Comparison of ENCODE assay signal across 14 cellular contexts in the genomic region with DNA sequence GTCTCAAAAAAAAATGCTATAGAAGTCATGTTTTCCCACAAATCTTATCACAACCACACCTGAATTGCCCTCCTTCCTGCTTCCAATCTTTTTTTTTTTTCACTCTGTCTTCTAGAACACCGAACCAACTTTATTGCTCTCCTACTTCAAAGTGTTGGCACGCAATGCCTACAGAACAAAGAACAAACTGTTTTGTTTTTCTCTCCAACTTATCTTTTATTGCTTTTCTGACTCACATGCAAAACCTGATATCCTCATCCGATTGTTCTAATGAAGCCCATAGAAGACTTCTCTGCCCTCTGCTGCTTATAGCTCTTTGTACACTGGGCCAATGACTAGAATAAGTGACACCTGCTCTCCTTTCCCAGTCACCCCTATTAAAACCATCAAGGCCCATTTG.
"Had no signal": no experiment of that assay in that cellular context is flagged by ENCODE, and none has a peak within 500 bp of the region (broad histone marks: within the 10 kb centered on the region; RNA-seq: fewer than 3 reads in every experiment).

No MANE protein-coding gene starts in this region.

- H3K9me3 ChIP-seq: esophagus muscularis mucosa, right lobe of liver, spleen, upper lobe of right lung had no signal

- H3K27ac ChIP-seq: esophagus muscularis mucosa, right lobe of liver, spleen, upper lobe of right lung had no signal

- H3K4me1 Mint-ChIP-seq: activated T-helper 17 cell treated with anti-CD3 and anti-CD28 coated beads, Interleukin-2, amount 50 U/mL, for 72 hours; stimulated activated naive CD8-positive, alpha-beta T cell treated with anti-CD3 and anti-CD28 coated beads, Interleukin-15, amount 100 ng/mL, for 72 hours; T-cell had no signal

- H3K4me1 ChIP-seq: esophagus muscularis mucosa, right lobe of liver, spleen, upper lobe of right lung had no signal

- H3K27ac Mint-ChIP-seq: activated T-helper 17 cell treated with anti-CD3 and anti-CD28 coated beads, Interleukin-2, amount 50 U/mL, for 72 hours; progenitor cell of endocrine pancreas; stimulated activated naive CD8-positive, alpha-beta T cell treated with anti-CD3 and anti-CD28 coated beads, Interleukin-15, amount 100 ng/mL, for 72 hours; T-cell had no signal

- H3K27me3 ChIP-seq: esophagus muscularis mucosa, right lobe of liver, spleen, upper lobe of right lung had no signal

- DNase-seq: activated naive CD4-positive, alpha-beta T cell treated with Interleukin-2 at 50 U/mL for 16 hours; activated T-cell treated with anti-CD3 and anti-CD28 coated beads for 4 hours; hippocampal formation; left ventricle myocardium superior; right lobe of liver; spleen; stimulated activated CD4-positive, alpha-beta T cell treated with anti-CD3 and anti-CD28 coated beads, Interleukin-1b, Interleukin-23, amount 100 ng/mL, for 48 hours; stimulated activated naive CD8-positive, alpha-beta T cell treated with anti-CD3 and anti-CD28 coated beads, Interleukin-15, amount 100 ng/mL, for 72 hours; T-cell; T-helper 9 cell; upper lobe of right lung had no signal

- H3K36me3 ChIP-seq: esophagus muscularis mucosa, right lobe of liver, spleen, upper lobe of right lung had no signal

- H3K27me3 Mint-ChIP-seq: progenitor cell of endocrine pancreas; stimulated activated naive CD8-positive, alpha-beta T cell treated with anti-CD3 and anti-CD28 coated beads, Interleukin-15, amount 100 ng/mL, for 72 hours had no signal

- H3K36me3 Mint-ChIP-seq: T-cell had no signal

- H3K9me3 Mint-ChIP-seq: activated T-helper 17 cell treated with anti-CD3 and anti-CD28 coated beads, Interleukin-2, amount 50 U/mL, for 72 hours had no signal

- H3K4me3 Mint-ChIP-seq: activated T-helper 17 cell treated with anti-CD3 and anti-CD28 coated beads, Interleukin-2, amount 50 U/mL, for 72 hours; stimulated activated naive CD8-positive, alpha-beta T cell treated with anti-CD3 and anti-CD28 coated beads, Interleukin-15, amount 100 ng/mL, for 72 hours; T-cell had no signal

- H3K4me3 ChIP-seq: esophagus muscularis mucosa, right lobe of liver, spleen, upper lobe of right lung had no signal
